In genomic region chr12:49008943-49009342, GRCh38 we compare ENCODE assay signal across 1 cellular context.
TF ChIP-seq lines count a peak whose summit lies in the region.

No MANE protein-coding gene starts in this region.

TF ChIP-seq in HepG2, 621 proteins besides CTCF, POLR2A, EP300 and RAD21:
- TF ChIP-seq NCOR1 (IDR thresholded peaks at IDR 0.05; ENCODE audit: borderline replicate concordance, low read length) (no peak), ZNF383 (CRISPR knock-in tag; IDR thresholded peaks at IDR 0.05; ENCODE audit: borderline replicate concordance) (no peak), FOXK2 (IDR thresholded peaks at IDR 0.05) (no peak), ZNF362 (CRISPR knock-in tag; IDR thresholded peaks at IDR 0.05; ENCODE audit: borderline replicate concordance) (peak; percentile 79; the same call in 1 of the 2 replicates), ETV6 (CRISPR knock-in tag; conservative IDR thresholded peaks at IDR 0.05) (no peak), ZNF446 (CRISPR knock-in tag; IDR thresholded peaks at IDR 0.05) (no peak), ZSCAN22 (CRISPR knock-in tag; IDR thresholded peaks at IDR 0.05) (no peak), NR2F6 (IDR thresholded peaks at IDR 0.05) (no peak), NR2F6 (CRISPR knock-in tag; IDR thresholded peaks at IDR 0.05) (no peak), IRF1 (CRISPR knock-in tag; IDR thresholded peaks at IDR 0.05; ENCODE audit: low read depth) (no peak), ZNF576 (CRISPR knock-in tag; IDR thresholded peaks at IDR 0.05) (no peak), ZNF607 (CRISPR knock-in tag; IDR thresholded peaks at IDR 0.05; ENCODE audit: borderline replicate concordance) (no peak), ZMAT5 (CRISPR knock-in tag; IDR thresholded peaks at IDR 0.05; ENCODE audit: borderline replicate concordance, low read depth) (no peak), SRF (IDR thresholded peaks at IDR 0.05; ENCODE audit: low read depth, low read length) (no peak), ZNF264 (CRISPR knock-in tag; IDR thresholded peaks at IDR 0.05) (no peak), MNT (IDR thresholded peaks at IDR 0.05) (no peak), ZNF510 (CRISPR knock-in tag; IDR thresholded peaks at IDR 0.05; ENCODE audit: low read depth) (no peak), SMYD3 (CRISPR knock-in tag; IDR thresholded peaks at IDR 0.05) (no peak), SOX6 (IDR thresholded peaks at IDR 0.05) (no peak), SOX6 (CRISPR knock-in tag; IDR thresholded peaks at IDR 0.05) (0 out of 2 replicates have a peak, but pooled peaks have one; percentile 11), FOXP1 (IDR thresholded peaks at IDR 0.05) (no peak), FOXP1 (CRISPR knock-in tag; IDR thresholded peaks at IDR 0.05) (peak; percentile 30; the same call in 1 of the 2 replicates), ATF7-NPFF (CRISPR knock-in tag; IDR thresholded peaks at IDR 0.05; ENCODE audit: low read depth) (no peak), TGIF2 (CRISPR knock-in tag; IDR thresholded peaks at IDR 0.05) (no peak), REL (CRISPR knock-in tag; conservative IDR thresholded peaks at IDR 0.05) (no peak), ZNF740 (CRISPR knock-in tag; IDR thresholded peaks at IDR 0.05) (no peak), ZNF563 (CRISPR knock-in tag; IDR thresholded peaks at IDR 0.05) (no peak), MXD3 (CRISPR knock-in tag; IDR thresholded peaks at IDR 0.05) (no peak), ZFP91 (CRISPR knock-in tag; IDR thresholded peaks at IDR 0.05; ENCODE audit: borderline replicate concordance) (peak; percentile 89), IKZF4 (CRISPR knock-in tag; IDR thresholded peaks at IDR 0.05; ENCODE audit: borderline replicate concordance, low read depth, not compliant biosample characterization) (no peak), ZNF589 (CRISPR knock-in tag; conservative IDR thresholded peaks at IDR 0.05) (no peak), ZNF451 (CRISPR knock-in tag; IDR thresholded peaks at IDR 0.05) (no peak), ZNF614 (CRISPR knock-in tag; IDR thresholded peaks at IDR 0.05; ENCODE audit: borderline replicate concordance) (no peak), SNAPC5 (CRISPR knock-in tag; IDR thresholded peaks at IDR 0.05; ENCODE audit: borderline replicate concordance) (no peak), MYC (CRISPR knock-in tag; IDR thresholded peaks at IDR 0.05; ENCODE audit: borderline replicate concordance) (no peak), NFE2 (CRISPR knock-in tag; IDR thresholded peaks at IDR 0.05) (no peak), ZNF7 (CRISPR knock-in tag; IDR thresholded peaks at IDR 0.05) (no peak)
